In genomic region chr4:4461850-4462249, GRCh38 we compare ENCODE assay signal across 11 cellular contexts.
DNase-seq lines count a peak whose midpoint lies in the region; ATAC-seq and TF ChIP-seq lines count a peak whose summit lies in the region.
"Had no signal": no experiment of that assay in that cellular context is flagged by ENCODE, and none has a peak within 500 bp of the region (broad histone marks: within the 10 kb centered on the region; RNA-seq: fewer than 3 reads in every experiment).

No MANE protein-coding gene starts in this region.

- TF ChIP-seq CTCF in lower lobe of right lung (IDR thresholded peaks at IDR 0.05) (no peak), upper lobe of left lung (IDR thresholded peaks at IDR 0.05) (no peak)

- H3K36me3 ChIP-seq in lower lobe of right lung (peaks cover 58% of the 10 kb centered on the region), upper lobe of left lung (peaks cover 3 to 41% (median 25%) of the 10 kb centered on the region in 4 donors)

- H3K27ac ChIP-seq in lower lobe of right lung (no peak overlapping the region), upper lobe of left lung (no peak overlapping the region)
- H3K27ac ChIP-seq: coronary artery had no signal

- peak overlapping the region; percentile 56 for H3K27ac Mint-ChIP-seq in activated CD8-positive, alpha-beta memory T cell treated with anti-CD3 and anti-CD28 coated beads, Interleukin-2, amount 10 ng/mL, durations not matched to agents 7 days and 5 days

- H3K27me3 Mint-ChIP-seq in activated CD8-positive, alpha-beta memory T cell treated with anti-CD3 and anti-CD28 coated beads, Interleukin-2, amount 10 ng/mL, durations not matched to agents 7 days and 5 days = no peaks in the 10 kb centered on the region

- peak; percentile 72 for ATAC-seq in activated CD8-positive, alpha-beta memory T cell treated with anti-CD3 and anti-CD28 coated beads, Interleukin-2, amount 10 ng/mL, durations not matched to agents 7 days and 5 days
- ATAC-seq in lower lobe of right lung (peak; percentile 48 to 77), upper lobe of left lung (ENCODE audit: low FRiP score in 2 of 2) (peak in 1 of 2 donors; percentile 16), HG02938 (IDR thresholded peaks at IDR 0.05; ENCODE audit: unreplicated experiment) (no peak)

- H3K4me3 Mint-ChIP-seq in activated CD8-positive, alpha-beta memory T cell treated with anti-CD3 and anti-CD28 coated beads, Interleukin-2, amount 10 ng/mL, durations not matched to agents 7 days and 5 days = no peak overlapping the region
- H3K4me3 Mint-ChIP-seq: neural crest cell had no signal

- intact Hi-C loops in lower lobe of right lung (cut with DNase I) = no loop called here

- no peak for TF ChIP-seq POLR2A in upper lobe of left lung (IDR thresholded peaks at IDR 0.05)

- H3K9me3 ChIP-seq in lower lobe of right lung (no peaks in the 10 kb centered on the region), upper lobe of left lung (no peaks in the 10 kb centered on the region)

- 56 to 68% methylated on average over 5 of the region's 5 CpGs for WGBS in upper lobe of left lung, 2 donors

- H3K4me1 Mint-ChIP-seq in activated CD8-positive, alpha-beta memory T cell treated with anti-CD3 and anti-CD28 coated beads, Interleukin-2, amount 10 ng/mL, durations not matched to agents 7 days and 5 days = peaks cover 21% of the 10 kb centered on the region

- peaks cover 26% of the 10 kb centered on the region for H3K36me3 Mint-ChIP-seq in activated CD8-positive, alpha-beta memory T cell treated with anti-CD3 and anti-CD28 coated beads, Interleukin-2, amount 10 ng/mL, durations not matched to agents 7 days and 5 days

- no peak for TF ChIP-seq EP300 in upper lobe of left lung (IDR thresholded peaks at IDR 0.05)

- DNase-seq in activated CD8-positive, alpha-beta memory T cell treated with anti-CD3 and anti-CD28 coated beads, Interleukin-2, amount 10 ng/mL, durations not matched to agents 7 days and 5 days = peak; percentile 49
- no peak for DNase-seq in activated CD8-positive, alpha-beta memory T cell treated with anti-CD3 and anti-CD28 coated beads for 24 hours
- DNase-seq in activated T-cell treated with anti-CD3 and anti-CD28 coated beads, Interleukin-2, amount 50 U/mL, for 1 hour = peak; percentile 47
- DNase-seq in lower lobe of right lung (no peak), upper lobe of left lung (peak; percentile 23 to 46), kidney tubule cell (ENCODE audit: low spot score) (no peak)
- DNase-seq in effector CD8-positive, alpha-beta T cell (lab: John Stamatoyannopoulos, UW) = no peak
- DNase-seq: NCI-H69 had no signal

- H3K9me3 Mint-ChIP-seq in activated CD8-positive, alpha-beta memory T cell treated with anti-CD3 and anti-CD28 coated beads, Interleukin-2, amount 10 ng/mL, durations not matched to agents 7 days and 5 days (ENCODE audit: low read depth) = peaks cover 7% of the 10 kb centered on the region

- H3K4me3 ChIP-seq in lower lobe of right lung (no peak overlapping the region), upper lobe of left lung (no peak overlapping the region)
- H3K4me3 ChIP-seq: coronary artery had no signal

- CTCF ChIA-PET in activated CD8-positive, alpha-beta memory T cell treated with anti-CD3 and anti-CD28 coated beads, Interleukin-2, amount 10 ng/mL, durations not matched to agents 7 days and 5 days (lab: Charles Lee) = interaction anchor here (1.2 kb wide), 1 partner anchor 30 kb away, joined by 4 read pairs; no protein-coding TSS in a partner anchor

- H3K27me3 ChIP-seq in lower lobe of right lung (ENCODE audit: low read depth) (no peaks in the 10 kb centered on the region), upper lobe of left lung (no peaks in the 10 kb centered on the region)

- H3K4me1 ChIP-seq in lower lobe of right lung (no peaks in the 10 kb centered on the region), upper lobe of left lung (no peaks in the 10 kb centered on the region)

Comparison
In these comparisons a context has a peak if more than half of its experiments do, and no peak if none do; other contexts are left out.
1. DNase-seq: peak in activated CD8-positive, alpha-beta memory T cell treated with anti-CD3 and anti-CD28 coated beads, Interleukin-2, amount 10 ng/mL, durations not matched to agents 7 days and 5 days (single experiment), activated T-cell treated with anti-CD3 and anti-CD28 coated beads, Interleukin-2, amount 50 U/mL, for 1 hour (single experiment) and upper lobe of left lung (2 of 2); none in activated CD8-positive, alpha-beta memory T cell treated with anti-CD3 and anti-CD28 coated beads for 24 hours (single experiment), lower lobe of right lung (single experiment), kidney tubule cell (single experiment) and effector CD8-positive, alpha-beta T cell (single experiment).